15 cellular contexts compared by ENCODE assay signal in the genomic region with DNA sequence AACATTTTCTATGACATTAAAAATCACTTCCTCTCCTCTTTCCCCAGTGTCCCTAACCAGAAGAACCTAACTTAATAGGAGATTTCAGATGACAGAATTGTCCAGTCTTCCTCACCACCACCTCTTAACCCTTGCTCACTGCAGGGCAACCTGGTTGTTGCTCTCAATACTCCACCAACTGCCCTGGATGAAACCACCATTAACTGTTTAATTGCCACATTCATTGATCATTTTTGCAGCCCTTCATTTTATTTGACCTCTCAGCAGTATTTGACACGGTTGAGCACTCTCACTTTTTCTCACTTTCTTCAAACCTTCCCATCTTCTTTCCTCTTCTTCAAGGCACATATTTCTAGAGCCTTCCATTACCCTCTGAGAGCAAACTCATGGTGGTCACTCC.
"Had no signal": no experiment of that assay in that cellular context is flagged by ENCODE, and none has a peak within 500 bp of the region (broad histone marks: within the 10 kb centered on the region; RNA-seq: fewer than 3 reads in every experiment).

No MANE protein-coding gene starts in this region.

- DNase-seq: activated CD4-positive, alpha-beta memory T cell treated with anti-CD3 and anti-CD28 coated beads for 36 hours; activated effector memory CD4-positive, alpha-beta T cell treated with anti-CD3 and anti-CD28 coated beads, Interleukin-2, amount 50 U/mL, for 16 hours; activated T-cell treated with anti-CD3 and anti-CD28 coated beads, Interleukin-2, amount 50 U/mL, for 4 hours; amniotic stem cell; right cardiac atrium; spleen; stimulated activated CD4-positive, alpha-beta T cell treated with anti-CD3 and anti-CD28 coated beads, Interleukin-2, amount 100 ng/mL, for 24 hours; stimulated activated naive CD4-positive, alpha-beta T cell; T1000 had no signal

- H3K27ac ChIP-seq: hepatocyte, spleen, suprapubic skin had no signal

- H3K9me3 ChIP-seq: spleen, suprapubic skin had no signal

- H3K27me3 ChIP-seq: hepatocyte, spleen, suprapubic skin had no signal

- H3K27me3 Mint-ChIP-seq: activated CD4-positive, alpha-beta memory T cell treated with anti-CD3 and anti-CD28 coated beads for 36 hours; brain; dendritic cell treated with granulocyte-macrophage colony-stimulating factor and Interleukin-4, amounts not matched to agents 40 ng/mL and 50 ng/mL, for 4 days had no signal

- H3K27ac Mint-ChIP-seq: activated CD4-positive, alpha-beta memory T cell treated with anti-CD3 and anti-CD28 coated beads for 36 hours; activated naive CD4-positive, alpha-beta T cell treated with anti-CD3 and anti-CD28 coated beads, Interleukin-2, amount 50 U/mL, for 72 hours; dendritic cell treated with granulocyte-macrophage colony-stimulating factor and Interleukin-4, amounts not matched to agents 40 ng/mL and 50 ng/mL, for 4 days; mesothelial cell of epicardium had no signal

- H3K4me3 Mint-ChIP-seq: activated CD4-positive, alpha-beta memory T cell treated with anti-CD3 and anti-CD28 coated beads for 36 hours; activated T-cell treated with anti-CD3 and anti-CD28 coated beads, Interleukin-2, amount 50 U/mL, for 4 hours; brain; dendritic cell treated with granulocyte-macrophage colony-stimulating factor and Interleukin-4, amounts not matched to agents 40 ng/mL and 50 ng/mL, for 4 days; mesothelial cell of epicardium had no signal

- ATAC-seq: activated naive CD4-positive, alpha-beta T cell treated with anti-CD3 and anti-CD28 coated beads, Interleukin-2, amount 50 U/mL, for 72 hours; activated T-cell treated with anti-CD3 and anti-CD28 coated beads, Interleukin-2, amount 50 U/mL, for 4 hours; right cardiac atrium had no signal

- H3K4me3 ChIP-seq: hepatocyte, spleen, suprapubic skin had no signal

- H3K9me3 Mint-ChIP-seq: activated CD4-positive, alpha-beta memory T cell treated with anti-CD3 and anti-CD28 coated beads for 36 hours; activated T-cell treated with anti-CD3 and anti-CD28 coated beads, Interleukin-2, amount 50 U/mL, for 4 hours; brain; dendritic cell treated with granulocyte-macrophage colony-stimulating factor and Interleukin-4, amounts not matched to agents 40 ng/mL and 50 ng/mL, for 4 days had no signal

- H3K36me3 ChIP-seq: spleen, suprapubic skin had no signal

- H3K36me3 Mint-ChIP-seq: activated CD4-positive, alpha-beta memory T cell treated with anti-CD3 and anti-CD28 coated beads for 36 hours; brain had no signal
